8 cellular contexts compared by ENCODE assay signal in genomic region chr11:119382101-119382500, GRCh38. TPM values are rescaled to one million over a fixed set of nuclear protein-coding genes. Genes with fewer than 3 reads are reported as not detected.
DNase-seq lines count a peak whose midpoint lies in the region; ATAC-seq and TF ChIP-seq lines count a peak whose summit lies in the region.

No MANE protein-coding gene starts in this region.

- no peaks in the 10 kb centered on the region for H3K9me3 ChIP-seq in OCI-LY7 (ENCODE audit: low read length)
- H3K9me3 ChIP-seq in skeletal muscle satellite cell (replicated peaks; ENCODE audit: low read length) = no peaks in the 10 kb centered on the region

- DNase-seq in OCI-LY7 (ENCODE audit: low spot score) (no peak), fibroblast of villous mesenchyme (ENCODE audit: low read depth) (no peak), retina (no peak), SK-N-DZ (ENCODE audit: low spot score) (no peak), type B pancreatic cell (ENCODE audit: extremely low spot score, unreplicated experiment) (no peak)

- H3K36me3 ChIP-seq in OCI-LY7 (ENCODE audit: insufficient read depth, low read length) (no peaks in the 10 kb centered on the region), skeletal muscle satellite cell (ENCODE audit: insufficient read depth, low read length) (no peaks in the 10 kb centered on the region)

- H3K27ac Mint-ChIP-seq in type B pancreatic cell = no peak overlapping the region

- ATAC-seq in HG02938 (IDR thresholded peaks at IDR 0.05; ENCODE audit: unreplicated experiment) = no peak

- no peak overlapping the region for H3K27ac ChIP-seq in OCI-LY7 (ENCODE audit: low read depth, low read length, poor library complexity, severe bottlenecking)

- POLR2A ChIA-PET in OCI-LY7 (lab: Charles Lee) = interaction anchor here (0.7 to 2.1 kb wide), 3 partner anchors 15 to 60 kb away, joined by 3 to 6 read pairs (median 4); no protein-coding TSS in a partner anchor

- H3K4me3 ChIP-seq in GM12875 (ENCODE audit: low read depth, low read length) (peak overlapping the region; percentile 44), OCI-LY7 (ENCODE audit: low read depth, low read length, poor library complexity, severe bottlenecking) (peak overlapping the region; percentile 69), fibroblast of villous mesenchyme (ENCODE audit: low read depth, low read length) (peak overlapping the region; percentile 59), skeletal muscle satellite cell (ENCODE audit: low read length) (peak overlapping the region; percentile 75)

- intact Hi-C loops in OCI-LY7 (cut with micrococcal nuclease; ENCODE audit: unreplicated experiment) = no loop called here

- H2AFZ ChIP-seq in OCI-LY7 (ENCODE audit: low read length) = peak overlapping the region; percentile 55

- H3K27me3 ChIP-seq in skeletal muscle satellite cell (ENCODE audit: control insufficient read depth, insufficient read depth, low read length) = peaks cover 8% of the 10 kb centered on the region

- CTCF ChIA-PET in OCI-LY7 (lab: Charles Lee; ENCODE audit: unreplicated experiment) = interaction anchor here (1.0 kb wide), 1 partner anchor 20 kb away, joined by 4 read pairs; no protein-coding TSS in a partner anchor

- peaks cover 7% of the 10 kb centered on the region for H3K27me3 Mint-ChIP-seq in type B pancreatic cell

- H3K36me3 Mint-ChIP-seq in type B pancreatic cell = no peaks in the 10 kb centered on the region

- no peaks in the 10 kb centered on the region for H4K20me1 ChIP-seq in OCI-LY7 (ENCODE audit: insufficient read depth, low read length)

- TF ChIP-seq CTCF in GM12875 (IDR thresholded peaks at IDR 0.05; ENCODE audit: borderline replicate concordance, insufficient read depth, low read depth, low read length) = no peak
- no peak for TF ChIP-seq CTCF in OCI-LY7 (conservative IDR thresholded peaks at IDR 0.05; ENCODE audit: low read length)
- TF ChIP-seq CTCF in fibroblast of villous mesenchyme (IDR thresholded peaks at IDR 0.05; ENCODE audit: insufficient read depth, low read depth, low read length) = no peak
- TF ChIP-seq CTCF in type B pancreatic cell (conservative IDR thresholded peaks at IDR 0.05) = no peak

- H3K4me2 ChIP-seq in OCI-LY7 (ENCODE audit: low read length) = peak overlapping the region; percentile 80
- peak overlapping the region; percentile 84 for H3K4me2 ChIP-seq in skeletal muscle satellite cell (ENCODE audit: low read length)

- no peaks in the 10 kb centered on the region for H3K9me2 ChIP-seq in OCI-LY7 (ENCODE audit: insufficient read depth, low read length)

- no peaks in the 10 kb centered on the region for H3K9me3 Mint-ChIP-seq in type B pancreatic cell

- TSS peak; percentile 64 for BruUV-seq in OCI-LY7 (replicated peaks; lab: Mats Ljungman, UMichigan)

- no peak overlapping the region for H3K4me3 Mint-ChIP-seq in type B pancreatic cell

- peaks cover 26% of the 10 kb centered on the region for H3K4me1 ChIP-seq in OCI-LY7 (ENCODE audit: insufficient read depth, low read length, poor library complexity, severe bottlenecking)
- peaks cover 21% of the 10 kb centered on the region for H3K4me1 ChIP-seq in skeletal muscle satellite cell (ENCODE audit: control insufficient read depth, insufficient read depth, low read length)

- no peaks in the 10 kb centered on the region for H3K79me2 ChIP-seq in OCI-LY7 (ENCODE audit: insufficient read depth, low read depth, low read length)

- peak overlapping the region; percentile 47 for H3K9ac ChIP-seq in skeletal muscle satellite cell (ENCODE audit: low read depth, low read length)

- H3K4me1 Mint-ChIP-seq in type B pancreatic cell (ENCODE audit: unreplicated experiment) = peaks cover 11% of the 10 kb centered on the region

RNA-seq across cellular contexts. Expression of gene USP2, which starts 0.6 kb away (rescaled TPM):
- 4.3 and 10.6 TPM in 2 replicates for total RNA-seq in OCI-LY7 (2014; rRNA removed; shearing (Covaris generic))
- total RNA-seq in OCI-LY7 (2022) (20.6 and 24.5 TPM in 2 replicates), fibroblast of villous mesenchyme (under 0.01 and 0.43 TPM in 2 replicates), type B pancreatic cell (ENCODE audit: low replicate concordance) (7.4 and 8.2 TPM in 2 replicates)
- total RNA-seq in skeletal muscle satellite cell (2012; rRNA removed) = 1.5 TPM in 1 of 2 replicates, not detected in the other
- 0.28 and 1.1 TPM in 2 replicates for polyA plus RNA-seq in SK-N-DZ (2014; cell fraction: cytosol; rRNA removed)
- polyA plus RNA-seq in SK-N-DZ (2014; cell fraction: nucleus; rRNA removed) = 0.70 and 1.8 TPM in 2 replicates

RNA-seq across cellular contexts. Expression of gene MFRP, which starts 35.6 kb away (rescaled TPM):
- not detected in 2 replicates for total RNA-seq in OCI-LY7 (2014; rRNA removed; shearing (Covaris generic))
- total RNA-seq in OCI-LY7 (2022) (not detected in 2 replicates), fibroblast of villous mesenchyme (under 0.01 TPM in 1 of 2 replicates, not detected in the other), type B pancreatic cell (ENCODE audit: low replicate concordance) (not detected in 2 replicates)
- not detected in 2 replicates for total RNA-seq in skeletal muscle satellite cell (2012; rRNA removed)
- not detected in 2 replicates for polyA plus RNA-seq in SK-N-DZ (2014; cell fraction: cytosol; rRNA removed)
- polyA plus RNA-seq in SK-N-DZ (2014; cell fraction: nucleus; rRNA removed) = not detected in 2 replicates

RNA-seq across cellular contexts. Expression of gene THY1, which starts 40.9 kb away (rescaled TPM):
- not detected in 2 replicates for total RNA-seq in OCI-LY7 (2014; rRNA removed; shearing (Covaris generic))
- total RNA-seq in OCI-LY7 (2022) = not detected in 2 replicates
- 194 and 284 TPM in 2 replicates for total RNA-seq in fibroblast of villous mesenchyme
- total RNA-seq in skeletal muscle satellite cell (2012; rRNA removed) = 9.4 and 33.9 TPM in 2 replicates
- 65.9 and 121 TPM in 2 replicates for polyA plus RNA-seq in SK-N-DZ (2014; cell fraction: cytosol; rRNA removed)
- polyA plus RNA-seq in SK-N-DZ (2014; cell fraction: nucleus; rRNA removed) = 51.5 and 76.0 TPM in 2 replicates
- total RNA-seq in type B pancreatic cell (ENCODE audit: low replicate concordance) = 2.0 and 19.0 TPM in 2 replicates

RNA-seq across cellular contexts. Expression of gene C1QTNF5, which starts 41.4 kb away (rescaled TPM):
- total RNA-seq in OCI-LY7 (2014; rRNA removed; shearing (Covaris generic)) = not detected in 2 replicates
- not detected in 2 replicates for total RNA-seq in OCI-LY7 (2022)
- 6.5 and 13.5 TPM in 2 replicates for total RNA-seq in fibroblast of villous mesenchyme
- 0.76 and 1.1 TPM in 2 replicates for total RNA-seq in skeletal muscle satellite cell (2012; rRNA removed)
- 0.18 and 0.46 TPM in 2 replicates for polyA plus RNA-seq in SK-N-DZ (2014; cell fraction: cytosol; rRNA removed)
- polyA plus RNA-seq in SK-N-DZ (2014; cell fraction: nucleus; rRNA removed) = 0.20 TPM in 1 of 2 replicates, not detected in the other
- 2.0 and 4.0 TPM in 2 replicates for total RNA-seq in type B pancreatic cell (ENCODE audit: low replicate concordance)

RNA-seq across cellular contexts. Expression of gene RNF26, which starts 47.8 kb away (rescaled TPM):
- total RNA-seq in OCI-LY7 (2014; rRNA removed; shearing (Covaris generic)) = 11.7 and 13.9 TPM in 2 replicates
- total RNA-seq in OCI-LY7 (2022) (52.5 and 56.2 TPM in 2 replicates), fibroblast of villous mesenchyme (5.2 and 5.8 TPM in 2 replicates), type B pancreatic cell (ENCODE audit: low replicate concordance) (40.3 and 45.6 TPM in 2 replicates)
- 4.8 and 6.1 TPM in 2 replicates for total RNA-seq in skeletal muscle satellite cell (2012; rRNA removed)
- 10.5 and 11.5 TPM in 2 replicates for polyA plus RNA-seq in SK-N-DZ (2014; cell fraction: cytosol; rRNA removed)
- polyA plus RNA-seq in SK-N-DZ (2014; cell fraction: nucleus; rRNA removed) = 4.7 and 6.0 TPM in 2 replicates
